Comparison of ENCODE assay signal across 13 cellular contexts in the genomic region with DNA sequence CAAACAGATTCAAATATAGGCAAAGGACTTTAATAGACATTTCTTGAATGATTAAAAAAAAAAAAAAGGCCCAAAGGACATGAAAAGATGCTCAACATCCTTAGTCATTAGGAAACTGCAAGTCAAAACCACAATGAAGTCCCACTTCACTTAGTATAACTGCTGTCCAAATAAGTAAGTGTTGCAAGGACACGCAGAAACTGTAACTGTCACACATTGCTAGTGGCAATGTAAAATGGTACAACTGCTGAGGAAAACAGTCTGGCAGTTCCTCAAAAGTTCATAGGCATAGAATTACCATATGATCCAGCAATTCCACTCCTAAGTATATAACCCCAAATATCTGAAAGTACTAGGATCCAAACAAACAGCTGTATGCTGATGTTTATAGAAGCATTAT.
DNase-seq lines count a peak whose midpoint lies in the region; ATAC-seq and TF ChIP-seq lines count a peak whose summit lies in the region.
"Had no signal": no experiment of that assay in that cellular context is flagged by ENCODE, and none has a peak within 500 bp of the region (broad histone marks: within the 10 kb centered on the region; RNA-seq: fewer than 3 reads in every experiment).

No MANE protein-coding gene starts in this region.

- H3K36me3 Mint-ChIP-seq in stimulated activated memory B cell treated with anti-CD40 and anti-IgM and Interleukin-4, amounts not matched to agents 10 μg/mL and 1 μg/mL and 100 μg/mL, for 72 hours: peaks cover 17% of the 10 kb centered on the region
- peaks cover 40% of the 10 kb centered on the region for H3K36me3 Mint-ChIP-seq in GM23338 (ENCODE audit: low read depth)

- ATAC-seq in HG03457 (IDR thresholded peaks at IDR 0.05; ENCODE audit: unreplicated experiment) (peak; percentile 84), GM23338 (no peak)
- peak; percentile 41 for ATAC-seq in stimulated activated memory B cell treated with anti-CD40 and anti-IgM and Interleukin-4, amounts not matched to agents 10 μg/mL and 1 μg/mL and 100 μg/mL, for 72 hours

- TF ChIP-seq CTCF in HEK293 (tag by site-specific recombination; IDR thresholded peaks at IDR 0.05): no peak
- TF ChIP-seq CTCF in GM23338 (conservative IDR thresholded peaks at IDR 0.05; ENCODE audit: low read depth in 2 of 2): no peak

- no peak overlapping the region for H2AFZ ChIP-seq in GM23338

- no peaks in the 10 kb centered on the region for H3F3A ChIP-seq in GM23338 (replicated peaks; ENCODE audit: low read depth)

- H3K4me1 Mint-ChIP-seq in stimulated activated memory B cell treated with anti-CD40 and anti-IgM and Interleukin-4, amounts not matched to agents 10 μg/mL and 1 μg/mL and 100 μg/mL, for 72 hours: peaks cover 6% of the 10 kb centered on the region
- no peaks in the 10 kb centered on the region for H3K4me1 Mint-ChIP-seq in GM23338

- H3K79me2 ChIP-seq in GM23338 (replicated peaks; ENCODE audit: insufficient read depth): no peaks in the 10 kb centered on the region

- H3K9me3 Mint-ChIP-seq in stimulated activated memory B cell treated with anti-CD40 and anti-IgM and Interleukin-4, amounts not matched to agents 10 μg/mL and 1 μg/mL and 100 μg/mL, for 72 hours: peaks cover 7% of the 10 kb centered on the region
- H3K9me3 Mint-ChIP-seq in GM23338: peaks cover 27% of the 10 kb centered on the region

- CTCF ChIA-PET in HEK293 (lab: Yijun Ruan, JAX): no interaction called here

- POLR2A ChIA-PET in HEK293 (lab: Yijun Ruan, JAX): no interaction called here

- peaks cover 3% of the 10 kb centered on the region; the same call in 1 of the 2 replicates for H3K4me1 ChIP-seq in HEK293 (ENCODE audit: control insufficient read depth, insufficient read depth, low read length)
- H3K4me1 ChIP-seq in GM23338 (ENCODE audit: insufficient read depth): no peaks in the 10 kb centered on the region

- no peaks in the 10 kb centered on the region for H3K9me3 ChIP-seq in HEK293 (ENCODE audit: control insufficient read depth, insufficient read depth, low read depth, low read length)
- H3K9me3 ChIP-seq: ovary had no signal

- H3K4me2 ChIP-seq in GM23338: no peak overlapping the region

- H3K27me3 Mint-ChIP-seq in stimulated activated memory B cell treated with anti-CD40 and anti-IgM and Interleukin-4, amounts not matched to agents 10 μg/mL and 1 μg/mL and 100 μg/mL, for 72 hours: no peaks in the 10 kb centered on the region
- H3K27me3 Mint-ChIP-seq in GM23338 (ENCODE audit: insufficient read depth, low read depth, poor library complexity): no peaks in the 10 kb centered on the region

- H4K20me1 ChIP-seq in GM23338 (replicated peaks; ENCODE audit: insufficient read depth): no peaks in the 10 kb centered on the region

- intact Hi-C loops in posterior vena cava (cut with DNase I): no loop called here

- H3K4me3 ChIP-seq in HEK293 (ENCODE audit: low read depth, low read length) (no peak overlapping the region), GM23338 (no peak overlapping the region)
- H3K4me3 ChIP-seq: ovary had no signal

- H3K36me3 ChIP-seq in HEK293 (ENCODE audit: control insufficient read depth in 2 of 2, insufficient read depth in 1 of 2, low read length in 2 of 2) (peaks cover 20 to 47% of the 10 kb centered on the region in 2 experiments), GM23338 (ENCODE audit: insufficient read depth) (peaks cover 6% of the 10 kb centered on the region; the same call in 1 of the 2 replicates)
- H3K36me3 ChIP-seq: ovary had no signal

- H3K27me3 ChIP-seq in GM23338 (ENCODE audit: insufficient read depth): no peaks in the 10 kb centered on the region
- H3K27me3 ChIP-seq: ovary had no signal

- H3K27ac ChIP-seq in HEK293 (ENCODE audit: extremely low read depth, low read depth, low read length) (no peak overlapping the region), GM23338 (ENCODE audit: low read depth) (no peak overlapping the region)
- H3K27ac ChIP-seq: 22Rv1, ovary had no signal

- H3K4me3 Mint-ChIP-seq in stimulated activated memory B cell treated with anti-CD40 and anti-IgM and Interleukin-4, amounts not matched to agents 10 μg/mL and 1 μg/mL and 100 μg/mL, for 72 hours: no peak overlapping the region
- H3K4me3 Mint-ChIP-seq in GM23338: no peak overlapping the region

- no peaks in the 10 kb centered on the region for H3K9me2 ChIP-seq in GM23338 (ENCODE audit: insufficient read depth)

- DNase-seq in NOMO-1 treated with DMSO at 0.1 percent for 48 hours (lab: John Stamatoyannopoulos, UW; ENCODE audit: unreplicated experiment) (peak; percentile 51), NOMO-1 treated with dmso at 0.1 percent for 144 hours (lab: John Stamatoyannopoulos, UW; ENCODE audit: unreplicated experiment) (no peak), posterior vena cava (ENCODE audit: low spot score) (no peak), NCI-H82 (lab: John Stamatoyannopoulos, UW) (no peak), GM23338 (ENCODE audit: low spot score) (no peak)
- DNase-seq: activated CD4-positive, alpha-beta T cell treated with anti-CD3 and anti-CD28 coated beads, Interleukin-2, amount 50 U/mL, for 4 hours; DMS79; NCI-H2081; ovary had no signal

- no peak overlapping the region for H3K27ac Mint-ChIP-seq in stimulated activated memory B cell treated with anti-CD40 and anti-IgM and Interleukin-4, amounts not matched to agents 10 μg/mL and 1 μg/mL and 100 μg/mL, for 72 hours
- H3K27ac Mint-ChIP-seq in GM23338: no peak overlapping the region

TF ChIP-seq in HEK293, 187 proteins besides CTCF, POLR2A, EP300 and RAD21:
- TF ChIP-seq ZNF140 (tag by site-specific recombination; IDR thresholded peaks at IDR 0.05): peak; percentile 17; the same call in 1 of the 2 replicates
- no peak for TF ChIP-seq ZNF19 (tag by site-specific recombination; IDR thresholded peaks at IDR 0.05; ENCODE audit: low read depth)

TF ChIP-seq in GM23338, 12 proteins besides CTCF, POLR2A, EP300 and RAD21:
- no peak for TF ChIP-seq ZNF114 (CRISPR knock-in tag; IDR thresholded peaks at IDR 0.05)
